Comparison of ENCODE assay signal across 12 cellular contexts in genomic region chr6:20876016-20876415, GRCh38.
A peak's percentile ranks its signal among the peaks of the same experiment; 100 is the strongest.
DNase-seq lines count a peak whose midpoint lies in the region; ATAC-seq, FAIRE-seq and TF ChIP-seq lines count a peak whose summit lies in the region.
"Had no signal": no experiment of that assay in that cellular context is flagged by ENCODE, and none has a peak within 500 bp of the region (broad histone marks: within the 10 kb centered on the region; RNA-seq: fewer than 3 reads in every experiment).

No MANE protein-coding gene starts in this region.

- no peak for TF ChIP-seq EP300 in ovary (IDR thresholded peaks at IDR 0.05)

- TF ChIP-seq POLR2A in H54 (IDR thresholded peaks at IDR 0.05; ENCODE audit: low read depth, low read length) (no peak), ovary (IDR thresholded peaks at IDR 0.05) (no peak)

- peak; percentile 30 for DNase-seq in ACHN
- DNase-seq in H54 (ENCODE audit: insufficient read length, low spot score): peak; percentile 6
- peak; percentile 83 for DNase-seq in adipocyte (ENCODE audit: low read depth)
- DNase-seq in hepatocyte (ENCODE audit: low spot score): peak; percentile 8
- DNase-seq in iPS-NIHi11 (ENCODE audit: low spot score): no peak
- no peak for DNase-seq in ovary
- no peak for DNase-seq in NCI-H1105 treated with DMSO at 0.1 percent for 48 hours (lab: John Stamatoyannopoulos, UW)
- DNase-seq: activated CD4-positive, CD25-positive, alpha-beta regulatory T cell; activated effector memory CD4-positive, alpha-beta T cell treated with Interleukin-2 at 50 U/mL for 16 hours; left cardiac atrium; retina had no signal

- H3K27me3 ChIP-seq in adipocyte (replicated peaks; ENCODE audit: control insufficient read depth, insufficient read depth, low read length) (no peaks in the 10 kb centered on the region), hepatocyte (no peaks in the 10 kb centered on the region), ovary (no peaks in the 10 kb centered on the region)

- no peak overlapping the region for H2AFZ ChIP-seq in hepatocyte

- no peak for ATAC-seq in HG03039 (IDR thresholded peaks at IDR 0.05; ENCODE audit: unreplicated experiment)

- intact Hi-C loops in ovary (cut with DNase I): loop anchor here in 1 of 4 donors (5.0 kb wide), 1 partner anchor 711 kb away; no protein-coding TSS in a partner anchor

- H3K9ac ChIP-seq in adipocyte (ENCODE audit: low read length): peak overlapping the region; percentile 14

- H3K9me2 ChIP-seq in hepatocyte (replicated peaks; ENCODE audit: insufficient read depth): no peaks in the 10 kb centered on the region

- H4K20me1 ChIP-seq in hepatocyte (ENCODE audit: insufficient read depth, poor library complexity, severe bottlenecking): no peaks in the 10 kb centered on the region

- H3K36me3 ChIP-seq in adipocyte (ENCODE audit: control insufficient read depth, insufficient read depth, low read length, severe bottlenecking) (no peaks in the 10 kb centered on the region), hepatocyte (replicated peaks; ENCODE audit: insufficient read depth, low read depth) (no peaks in the 10 kb centered on the region), ovary (no peaks in the 10 kb centered on the region)

- in situ Hi-C loops in ACHN (cut with HindIII; ENCODE audit: low pct_ligation_motif_present, low pct_unique_long_range_greater_than_20kb, low sequenced_read_pairs): no loop called here

- peak overlapping the region; percentile 27 for H3K4me2 ChIP-seq in hepatocyte

- no peaks in the 10 kb centered on the region for H3K9me3 ChIP-seq in adipocyte (ENCODE audit: control insufficient read depth, low read length)
- no peaks in the 10 kb centered on the region for H3K9me3 ChIP-seq in hepatocyte (ENCODE audit: low read depth)
- H3K9me3 ChIP-seq in ovary: no peaks in the 10 kb centered on the region

- H3K27ac ChIP-seq in hepatocyte (peak overlapping the region; percentile 89), ovary (no peak overlapping the region)

- H3K4me3 ChIP-seq in adipocyte (ENCODE audit: low read length): no peak overlapping the region
- no peak overlapping the region for H3K4me3 ChIP-seq in hepatocyte
- H3K4me3 ChIP-seq in ovary: no peak overlapping the region

- no peaks in the 10 kb centered on the region for H3K79me2 ChIP-seq in hepatocyte

- 26% methylated on average over 2 of the region's 2 CpGs for WGBS in hepatocyte (ENCODE audit: low lambda C conversion rate, missing lambda C conversion rate)
- 23 to 50% (median 27%) methylated on average over 2 of the region's 2 CpGs for WGBS in ovary, 3 donors

- H3K4me1 ChIP-seq in adipocyte (ENCODE audit: control insufficient read depth, insufficient read depth, low read length) (peaks cover 29% of the 10 kb centered on the region), hepatocyte (ENCODE audit: insufficient read depth) (peaks cover 21% of the 10 kb centered on the region), ovary (ENCODE audit: insufficient read depth) (peaks cover 4% of the 10 kb centered on the region)

- no peak for TF ChIP-seq CTCF in hepatocyte (IDR thresholded peaks at IDR 0.05; ENCODE audit: poor library complexity)
- no peak for TF ChIP-seq CTCF in ovary (IDR thresholded peaks at IDR 0.05)

- FAIRE-seq in H54 (lab: Jason Lieb, UNC): peak; percentile 87

Comparison
In these comparisons a context has a peak if more than half of its experiments do, and no peak if none do; other contexts are left out.
1. DNase-seq: peak in ACHN (single experiment), H54 (single experiment), adipocyte (single experiment) and hepatocyte (single experiment); none in iPS-NIHi11 (single experiment), ovary (0 of 5) and NCI-H1105 treated with DMSO at 0.1 percent for 48 hours (single experiment).